In the genomic region with DNA sequence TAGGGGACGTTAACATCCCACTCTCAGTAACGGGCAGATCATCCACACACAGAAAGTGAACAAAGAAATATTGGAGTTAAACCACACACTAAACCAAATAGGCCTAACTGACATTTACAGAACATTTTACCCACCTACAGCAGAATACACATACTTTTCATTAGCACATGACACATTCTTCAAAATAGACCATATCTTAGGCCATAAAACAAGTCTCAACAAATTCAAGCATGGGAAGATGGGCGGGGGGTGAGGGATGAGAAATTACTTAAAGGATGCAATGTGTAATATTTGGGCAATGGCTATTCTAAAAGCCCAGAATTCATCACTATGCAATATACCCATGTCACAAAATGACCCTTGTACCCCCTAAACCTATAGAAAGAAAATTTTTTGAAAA, we compare ENCODE assay signal across 25 cellular contexts.
"Had no signal": no experiment of that assay in that cellular context is flagged by ENCODE, and none has a peak within 500 bp of the region (broad histone marks: within the 10 kb centered on the region; RNA-seq: fewer than 3 reads in every experiment).

No MANE protein-coding gene starts in this region.

- H3K27ac ChIP-seq: neural progenitor cell, ovary, parathyroid adenoma, psoas muscle, right lobe of liver, sigmoid colon, stomach, suprapubic skin, testis, tibial artery, transverse colon, upper lobe of right lung, uterus had no signal

- H3K4me1 ChIP-seq: neural progenitor cell, parathyroid adenoma, psoas muscle, right lobe of liver, sigmoid colon, stomach, suprapubic skin, testis, tibial artery, transverse colon, upper lobe of right lung, uterus had no signal

- FAIRE-seq: small intestine had no signal

- DNase-seq: natural killer cell; occipital lobe; ovary; posterior cingulate gyrus; psoas muscle; right cardiac atrium; right lobe of liver; sigmoid colon; small intestine; stimulated activated CD4-positive, alpha-beta T cell treated with anti-CD3 and anti-CD28 coated beads, Interleukin-15, amount 100 ng/mL, for 24 hours; stimulated activated CD4-positive, alpha-beta T cell treated with anti-CD3 and anti-CD28 coated beads, Interleukin-2, amount 100 ng/mL, for 24 hours; stimulated activated CD4-positive, alpha-beta T cell treated with anti-CD3 and anti-CD28 coated beads, Interleukin-2, amount 100 ng/mL, for 48 hours; stimulated activated CD4-positive, alpha-beta T cell treated with anti-CD3 and anti-CD28 coated beads, Interleukin-4, amount 100 ng/mL, for 24 hours; stimulated activated naive B cell treated with anti-CD40 and anti-IgM and Interleukin-4, amounts not matched to agents 10 μg/mL and 1 μg/mL and 100 μg/mL, for 72 hours; stimulated activated naive CD4-positive, alpha-beta T cell treated with Interleukin-2 at 50 U/mL for 16 hours; stomach; testis; tibial artery; transverse colon; upper lobe of right lung; uterus had no signal

- H3K4me3 ChIP-seq: neural progenitor cell, ovary, psoas muscle, right lobe of liver, sigmoid colon, stomach, suprapubic skin, testis, tibial artery, transverse colon, upper lobe of right lung, uterus had no signal

- H3K27me3 ChIP-seq: neural progenitor cell, right lobe of liver, sigmoid colon, stomach, suprapubic skin, testis, tibial artery, transverse colon, upper lobe of right lung, uterus had no signal

- ATAC-seq: natural killer cell; psoas muscle; right cardiac atrium; right lobe of liver; stimulated activated effector memory CD8-positive, alpha-beta T cell treated with anti-CD3 and anti-CD28 coated beads, Interleukin-12 subunit alpha, Interleukin-12 subunit beta, amount 100 ng/mL, for 72 hours; stimulated activated naive B cell treated with anti-CD40 and anti-IgM and Interleukin-4, amounts not matched to agents 10 μg/mL and 1 μg/mL and 100 μg/mL, for 72 hours; upper lobe of right lung had no signal

- H3K36me3 ChIP-seq: neural progenitor cell, ovary, right lobe of liver, sigmoid colon, stomach, suprapubic skin, tibial artery, transverse colon, upper lobe of right lung, uterus had no signal
